In genomic region chr6:12075067-12075563, GRCh38 we compare ENCODE assay signal across 9 cellular contexts.
DNase-seq lines count a peak whose midpoint lies in the region; ATAC-seq and TF ChIP-seq lines count a peak whose summit lies in the region.
"Had no signal": no experiment of that assay in that cellular context is flagged by ENCODE, and none has a peak within 500 bp of the region (broad histone marks: within the 10 kb centered on the region; RNA-seq: fewer than 3 reads in every experiment).

No MANE protein-coding gene starts in this region.

- H3K79me2 ChIP-seq in GM23248 (ENCODE audit: insufficient read depth): peaks cover 57% of the 10 kb centered on the region

- H3K4me3 Mint-ChIP-seq in effector memory CD8-positive, alpha-beta T cell: no peak overlapping the region

- in situ Hi-C loops in GM23248 (cut with MboI): no loop called here

- peaks cover 6% of the 10 kb centered on the region; the same call in 1 of the 2 replicates for H3K4me1 ChIP-seq in GM23248 (ENCODE audit: insufficient read depth)
- H3K4me1 ChIP-seq in liver (ENCODE audit: control insufficient read depth in 4 of 4, insufficient read depth in 4 of 4, low read length in 3 of 4): peaks cover 0 to 10% (median under 1%) of the 10 kb centered on the region in 4 donors

- DNase-seq in AML-193 (lab: John Stamatoyannopoulos, UW) (peak; percentile 43 to 46), GM23248 (peak; percentile 25), ureter (ENCODE audit: low spot score) (no peak), GM19240 (ENCODE audit: insufficient read length, low spot score) (no peak), SW480 (ENCODE audit: low spot score) (no peak)
- no peak for DNase-seq in activated naive CD4-positive, alpha-beta T cell treated with anti-CD3 and anti-CD28 coated beads, Interleukin-2, amount 50 U/mL, for 72 hours (ENCODE audit: low spot score in 2 of 2)
- DNase-seq in effector memory CD8-positive, alpha-beta T cell: no peak

- ATAC-seq in activated naive CD4-positive, alpha-beta T cell treated with anti-CD3 and anti-CD28 coated beads, Interleukin-2, amount 50 U/mL, for 72 hours: peak; percentile 59 to 73
- no peak for ATAC-seq in effector memory CD8-positive, alpha-beta T cell (replicated peaks)

- 74 to 77% methylated on average over 9 of the region's 9 CpGs for WGBS in GM23248 (ENCODE audit: low coverage in 1 of 2, low lambda C conversion rate in 2 of 2, missing lambda C conversion rate in 2 of 2), 2 experiments
- 60% methylated on average over 9 of the region's 9 CpGs for WGBS in liver

- H3K27me3 Mint-ChIP-seq in effector memory CD8-positive, alpha-beta T cell: no peaks in the 10 kb centered on the region

- peak; percentile 79 to 82 for TF ChIP-seq RAD21 in liver (IDR thresholded peaks at IDR 0.05)

- H3F3A ChIP-seq in GM23248 (ENCODE audit: insufficient read depth): no peaks in the 10 kb centered on the region

- H3K9ac ChIP-seq in GM23248: no peak overlapping the region
- no peak overlapping the region for H3K9ac ChIP-seq in liver (ENCODE audit: low read depth in 1 of 2, low read length in 2 of 2)

- no peak overlapping the region for H3K4me2 ChIP-seq in GM23248 (ENCODE audit: unreplicated experiment)

- no peaks in the 10 kb centered on the region for H4K20me1 ChIP-seq in GM23248 (ENCODE audit: insufficient read depth)

- H3K9me2 ChIP-seq in GM23248 (ENCODE audit: insufficient read depth): no peaks in the 10 kb centered on the region

- H3K27ac Mint-ChIP-seq in activated naive CD4-positive, alpha-beta T cell treated with anti-CD3 and anti-CD28 coated beads, Interleukin-2, amount 50 U/mL, for 72 hours: no peak overlapping the region
- H3K27ac Mint-ChIP-seq in effector memory CD8-positive, alpha-beta T cell: peak overlapping the region in 1 of 2 donors; percentile 11

- H3K4me1 Mint-ChIP-seq in effector memory CD8-positive, alpha-beta T cell (ENCODE audit: low read depth in 2 of 2): peaks cover 10 to 15% of the 10 kb centered on the region in 2 donors

- peak; percentile 40 for TF ChIP-seq CTCF in liver (IDR thresholded peaks at IDR 0.05; ENCODE audit: low read depth, low read length, missing input control)

- H3K36me3 ChIP-seq in GM23248 (ENCODE audit: low read depth) (no peaks in the 10 kb centered on the region), liver (ENCODE audit: control insufficient read depth in 4 of 4, insufficient read depth in 3 of 4, low read depth in 1 of 4, low read length in 3 of 4) (peaks cover 0 to 6% (median 3%) of the 10 kb centered on the region in 4 donors)

- no peak overlapping the region for H3K4me3 ChIP-seq in GM23248
- no peak overlapping the region for H3K4me3 ChIP-seq in liver (ENCODE audit: low read depth in 1 of 3, low read length in 3 of 3)

- no peak overlapping the region for H3K27ac ChIP-seq in GM23248
- H3K27ac ChIP-seq in liver (ENCODE audit: low read depth in 1 of 2, low read length in 2 of 2): no peak overlapping the region
- H3K27ac ChIP-seq: VCaP had no signal

- no peaks in the 10 kb centered on the region for H3K27me3 ChIP-seq in GM23248 (replicated peaks; ENCODE audit: insufficient read depth)
- H3K27me3 ChIP-seq in liver (ENCODE audit: control insufficient read depth in 4 of 4, insufficient read depth in 4 of 4, low read length in 3 of 4): no peaks in the 10 kb centered on the region

- H2AFZ ChIP-seq in GM23248: no peak overlapping the region

- H3K9me3 ChIP-seq in GM23248 (ENCODE audit: low read depth) (no peaks in the 10 kb centered on the region), liver (ENCODE audit: control insufficient read depth in 4 of 4, low read length in 3 of 4) (no peaks in the 10 kb centered on the region)

- H3K9me3 Mint-ChIP-seq in activated naive CD4-positive, alpha-beta T cell treated with anti-CD3 and anti-CD28 coated beads, Interleukin-2, amount 50 U/mL, for 72 hours: no peaks in the 10 kb centered on the region
- H3K9me3 Mint-ChIP-seq in effector memory CD8-positive, alpha-beta T cell: no peaks in the 10 kb centered on the region

- H3K36me3 Mint-ChIP-seq in activated naive CD4-positive, alpha-beta T cell treated with anti-CD3 and anti-CD28 coated beads, Interleukin-2, amount 50 U/mL, for 72 hours: peaks cover 0 to 22% of the 10 kb centered on the region in 2 donors
- H3K36me3 Mint-ChIP-seq in effector memory CD8-positive, alpha-beta T cell (ENCODE audit: insufficient read depth): peaks cover 5% of the 10 kb centered on the region

TF ChIP-seq in liver, 16 proteins besides CTCF, POLR2A, EP300 and RAD21:
- peak; percentile 21 to 48 for TF ChIP-seq RXRA (IDR thresholded peaks at IDR 0.05)
- TF ChIP-seq TAF1 (conservative IDR thresholded peaks at IDR 0.05): no peak
- TF ChIP-seq HNF4A (conservative IDR thresholded peaks at IDR 0.05): no peak
- no peak for TF ChIP-seq FOXA1 (IDR thresholded peaks at IDR 0.05)
- no peak for TF ChIP-seq SP1 (IDR thresholded peaks at IDR 0.05)
TF ChIP-seq in liver: peak in this region for 1.

Comparison
In these comparisons a context has a peak if more than half of its experiments do, and no peak if none do; other contexts are left out.
1. DNase-seq: peak in AML-193 (2 of 2) and GM23248 (single experiment); none in activated naive CD4-positive, alpha-beta T cell treated with anti-CD3 and anti-CD28 coated beads, Interleukin-2, amount 50 U/mL, for 72 hours (0 of 2), effector memory CD8-positive, alpha-beta T cell (0 of 3), ureter (single experiment), GM19240 (single experiment) and SW480 (single experiment).